ENCODE assay signal across 17 cellular contexts in the genomic region with DNA sequence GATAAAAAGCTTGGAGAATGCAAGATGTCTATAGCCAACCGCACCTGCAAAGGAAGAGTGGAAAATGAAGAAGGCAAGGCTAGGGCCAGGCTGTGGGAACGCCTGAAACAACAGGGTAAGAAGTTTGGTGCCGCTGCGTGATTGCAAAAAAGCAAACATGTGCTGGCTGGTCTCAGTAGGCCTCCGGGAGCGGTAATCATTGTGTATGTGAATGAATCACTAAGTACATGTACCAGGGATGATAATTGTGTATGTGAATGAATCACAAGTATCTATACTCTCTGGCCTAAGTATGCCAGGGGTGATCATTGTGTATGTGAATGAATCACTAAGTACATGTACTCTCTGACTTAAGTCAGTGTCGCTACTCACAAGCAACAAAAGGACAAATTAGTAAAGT. TPM values are rescaled to one million over a fixed set of nuclear protein-coding genes. Genes with fewer than 3 reads are reported as not detected.
DNase-seq lines count a peak whose midpoint lies in the region; ATAC-seq and TF ChIP-seq lines count a peak whose summit lies in the region.
"Had no signal": no experiment of that assay in that cellular context is flagged by ENCODE, and none has a peak within 500 bp of the region (broad histone marks: within the 10 kb centered on the region; RNA-seq: fewer than 3 reads in every experiment).

No MANE protein-coding gene starts in this region.

- no peak overlapping the region for H3K27ac ChIP-seq in GM23248
- no peak overlapping the region for H3K27ac ChIP-seq in Panc1 (ENCODE audit: low read length)
- peak overlapping the region; percentile 86 for H3K27ac ChIP-seq in epithelial cell of prostate
- H3K27ac ChIP-seq: tibial artery had no signal

- BruUV-seq in Panc1 (replicated peaks; lab: Mats Ljungman, UMichigan): no TSS peak

- H3K4me3 ChIP-seq in GM23248 (no peak overlapping the region), Panc1 (ENCODE audit: low read depth in 2 of 2, low read length in 2 of 2) (no peak overlapping the region), mucosa of stomach (ENCODE audit: low read length) (no peak overlapping the region)
- H3K4me3 ChIP-seq: lung, tibial artery had no signal

- no peaks in the 10 kb centered on the region for H3F3A ChIP-seq in GM23248 (ENCODE audit: insufficient read depth)

- no peaks in the 10 kb centered on the region for H3K4me1 Mint-ChIP-seq in activated naive CD8-positive, alpha-beta T cell treated with anti-CD3 and anti-CD28 coated beads, Interleukin-2, amount 50 U/mL, for 24 hours
- H3K4me1 Mint-ChIP-seq: B cell had no signal

- 69 to 76% methylated on average over 7 of the region's 7 CpGs for WGBS in GM23248 (ENCODE audit: low coverage in 1 of 2, low lambda C conversion rate in 2 of 2, missing lambda C conversion rate in 2 of 2), 2 experiments

- ATAC-seq in Panc1: peak; percentile 90
- no peak for ATAC-seq in GM19397 (IDR thresholded peaks at IDR 0.05; ENCODE audit: unreplicated experiment)
- no peak for ATAC-seq in activated naive CD8-positive, alpha-beta T cell treated with anti-CD3 and anti-CD28 coated beads, Interleukin-2, amount 50 U/mL, for 24 hours

- H3K27me3 ChIP-seq in GM23248 (replicated peaks; ENCODE audit: insufficient read depth) (no peaks in the 10 kb centered on the region), Panc1 (ENCODE audit: control insufficient read depth, insufficient read depth, low read length) (no peaks in the 10 kb centered on the region), mucosa of stomach (ENCODE audit: control insufficient read depth, insufficient read depth, low read length) (no peaks in the 10 kb centered on the region)
- H3K27me3 ChIP-seq: tibial artery had no signal

- H3K79me2 ChIP-seq in GM23248 (ENCODE audit: insufficient read depth): no peaks in the 10 kb centered on the region

- H4K20me1 ChIP-seq in GM23248 (ENCODE audit: insufficient read depth): no peaks in the 10 kb centered on the region

- H3K9me3 ChIP-seq in GM23248 (ENCODE audit: low read depth) (no peaks in the 10 kb centered on the region), Panc1 (ENCODE audit: control insufficient read depth, insufficient read depth, low read depth, low read length) (no peaks in the 10 kb centered on the region), mucosa of stomach (ENCODE audit: control insufficient read depth, low read length) (no peaks in the 10 kb centered on the region)
- H3K9me3 ChIP-seq: tibial artery had no signal

- H3K9me3 Mint-ChIP-seq in activated naive CD8-positive, alpha-beta T cell treated with anti-CD3 and anti-CD28 coated beads, Interleukin-2, amount 50 U/mL, for 24 hours: no peaks in the 10 kb centered on the region
- H3K9me3 Mint-ChIP-seq: dendritic cell treated with granulocyte-macrophage colony-stimulating factor and Interleukin-4, amounts not matched to agents 40 ng/mL and 50 ng/mL, for 4 days; nephron progenitor cell had no signal

- H3K4me1 ChIP-seq in GM23248 (ENCODE audit: insufficient read depth): no peaks in the 10 kb centered on the region
- no peaks in the 10 kb centered on the region for H3K4me1 ChIP-seq in Panc1 (ENCODE audit: control insufficient read depth, insufficient read depth, low read length)
- H3K4me1 ChIP-seq in mucosa of stomach (ENCODE audit: control insufficient read depth, insufficient read depth, low read length): peaks cover 33% of the 10 kb centered on the region
- H3K4me1 ChIP-seq: tibial artery had no signal

- POLR2A ChIA-PET in Panc1 (lab: Charles Lee): no interaction called here

- no peak overlapping the region for H3K4me2 ChIP-seq in GM23248 (ENCODE audit: unreplicated experiment)

- H3K9ac ChIP-seq in GM23248: no peak overlapping the region
- peak overlapping the region; percentile 72 for H3K9ac ChIP-seq in mucosa of stomach (ENCODE audit: low read length)

- no peak overlapping the region for H3K27ac Mint-ChIP-seq in activated naive CD8-positive, alpha-beta T cell treated with anti-CD3 and anti-CD28 coated beads, Interleukin-2, amount 50 U/mL, for 24 hours
- H3K27ac Mint-ChIP-seq: B cell; dendritic cell treated with granulocyte-macrophage colony-stimulating factor and Interleukin-4, amounts not matched to agents 40 ng/mL and 50 ng/mL, for 4 days had no signal

- in situ Hi-C loops in GM23248 (cut with MboI): loop anchor here (25.0 kb wide), 1 partner anchor 612 kb away; no protein-coding TSS in a partner anchor
- in situ Hi-C loops in Panc1 (cut with HindIII; ENCODE audit: low pct_unique_long_range_greater_than_20kb, low sequenced_read_pairs): no loop called here

- H3K36me3 ChIP-seq in GM23248 (ENCODE audit: low read depth) (peaks cover 3% of the 10 kb centered on the region; the same call in 1 of the 2 replicates), Panc1 (ENCODE audit: control insufficient read depth, insufficient read depth, low read length) (no peaks in the 10 kb centered on the region), mucosa of stomach (ENCODE audit: control insufficient read depth, insufficient read depth, low read length) (peaks cover 12% of the 10 kb centered on the region)

- H3K9me2 ChIP-seq in GM23248 (ENCODE audit: insufficient read depth): no peaks in the 10 kb centered on the region

- H3K27me3 Mint-ChIP-seq in activated naive CD8-positive, alpha-beta T cell treated with anti-CD3 and anti-CD28 coated beads, Interleukin-2, amount 50 U/mL, for 24 hours: no peaks in the 10 kb centered on the region
- H3K27me3 Mint-ChIP-seq: B cell; dendritic cell treated with granulocyte-macrophage colony-stimulating factor and Interleukin-4, amounts not matched to agents 40 ng/mL and 50 ng/mL, for 4 days had no signal

- no peak for TF ChIP-seq CTCF in Panc1 (IDR thresholded peaks at IDR 0.05)

- intact Hi-C loops in Panc1 (cut with micrococcal nuclease; ENCODE audit: unreplicated experiment): no loop called here

- H3K4me3 Mint-ChIP-seq in activated naive CD8-positive, alpha-beta T cell treated with anti-CD3 and anti-CD28 coated beads, Interleukin-2, amount 50 U/mL, for 24 hours: no peak overlapping the region
- H3K4me3 Mint-ChIP-seq: B cell; dendritic cell treated with granulocyte-macrophage colony-stimulating factor and Interleukin-4, amounts not matched to agents 40 ng/mL and 50 ng/mL, for 4 days; nephron progenitor cell had no signal

- H3K36me3 Mint-ChIP-seq in activated naive CD8-positive, alpha-beta T cell treated with anti-CD3 and anti-CD28 coated beads, Interleukin-2, amount 50 U/mL, for 24 hours (ENCODE audit: low read depth): peaks cover 4% of the 10 kb centered on the region

- no peak overlapping the region for H2AFZ ChIP-seq in GM23248

- DNase-seq in GM23248: peak; percentile 43
- DNase-seq in Panc1 (ENCODE audit: low read depth, low spot score): peak; percentile 64
- peak; percentile 99 for DNase-seq in epithelial cell of prostate (ENCODE audit: low read depth, low spot score)
- DNase-seq in SHP77 treated with DMSO at 0.1 percent for 48 hours (lab: John Stamatoyannopoulos, UW): no peak
- no peak for DNase-seq in activated naive CD8-positive, alpha-beta T cell treated with anti-CD3 and anti-CD28 coated beads, Interleukin-2, amount 50 U/mL, for 24 hours
- no peak for DNase-seq in GM19238 (ENCODE audit: insufficient read length, low spot score)
- DNase-seq: activated CD4-positive, alpha-beta T cell treated with anti-CD3 and anti-CD28 coated beads for 1 hour; foreskin melanocyte; NCI-H2029 treated with DMSO at 0.1 percent for 48 hours; NCI-H526 treated with DMSO at 0.1 percent for 48 hours; nephron progenitor cell; tibial artery had no signal

- CTCF ChIA-PET in Panc1 (lab: Charles Lee): no interaction called here

RNA-seq across cellular contexts. Expression of gene PARL, which starts 40.3 kb away (rescaled TPM):
- total RNA-seq in GM23248 (2014; rRNA removed; shearing (Covaris generic)): 35.9 and 36.9 TPM in 2 replicates
- 61.7 and 65.0 TPM in 2 replicates for polyA plus RNA-seq in GM23248 (2016; fragmentation: Nextera tagmentation; extraction: Ambion mirVana)
- 82.3 TPM for total RNA-seq in Panc1 (2021; ENCODE audit: unreplicated experiment)
- polyA plus RNA-seq in Panc1 (2012; ENCODE audit: insufficient read length): 62.1 TPM

Comparison
In these comparisons a context has a peak if more than half of its experiments do, and no peak if none do; other contexts are left out.
1. DNase-seq: peak in GM23248 (single experiment), Panc1 (single experiment) and epithelial cell of prostate (single experiment); none in SHP77 treated with DMSO at 0.1 percent for 48 hours (single experiment), activated naive CD8-positive, alpha-beta T cell treated with anti-CD3 and anti-CD28 coated beads, Interleukin-2, amount 50 U/mL, for 24 hours (single experiment) and GM19238 (single experiment).